ENCODE assay signal across 8 cellular contexts in genomic region chr9:63817622-63818518, GRCh38.
DNase-seq lines count a peak whose midpoint lies in the region; ATAC-seq and TF ChIP-seq lines count a peak whose summit lies in the region.

No MANE protein-coding gene starts in this region.

- no peak overlapping the region for H2AK5ac ChIP-seq in mesendoderm (ENCODE audit: low read length)

- no peak overlapping the region for H3K27ac ChIP-seq in mesendoderm (ENCODE audit: low read depth, low read length)

- peak; percentile 52 for ATAC-seq in GM18508 (IDR thresholded peaks at IDR 0.05; ENCODE audit: insufficient read depth, unreplicated experiment)
- ATAC-seq in HG02973 (IDR thresholded peaks at IDR 0.05; ENCODE audit: unreplicated experiment) = peak; percentile 58

- peak overlapping the region; percentile 45 for H3K23ac ChIP-seq in mesendoderm (ENCODE audit: low read length)

- peak overlapping the region; percentile 45 for H3K9ac ChIP-seq in mesendoderm (ENCODE audit: low read length)

- H3K4me3 ChIP-seq in WI38 (ENCODE audit: low read depth, low read length) (peak overlapping the region; percentile 55), mesendoderm (ENCODE audit: low read length) (peak overlapping the region; percentile 22)

- H3K36me3 ChIP-seq in mesendoderm (ENCODE audit: control insufficient read depth, insufficient read depth, low read length) = no peaks in the 10 kb centered on the region

- H4K8ac ChIP-seq in mesendoderm (ENCODE audit: low read depth, low read length) = no peak overlapping the region

- no peak overlapping the region for H3K18ac ChIP-seq in mesendoderm (ENCODE audit: low read length)

- no peaks in the 10 kb centered on the region for H3K79me2 ChIP-seq in mesendoderm (ENCODE audit: control insufficient read depth, insufficient read depth, low read length)

- DNase-seq in dermis blood vessel endothelial cell = peak; percentile 22
- DNase-seq in mesendoderm = peak; percentile 22
- peak; percentile 49 for DNase-seq in stimulated activated CD8-positive, alpha-beta memory T cell treated with anti-CD3 and anti-CD28 coated beads, Interleukin-15, amount 100 ng/mL, for 48 hours (ENCODE audit: low read depth in 2 of 2)
- no peak for DNase-seq in HuH-7 (ENCODE audit: low spot score)
- DNase-seq in NCI-H2029 treated with DMSO at 0.1 percent for 48 hours (lab: John Stamatoyannopoulos, UW) = no peak

- H3K56ac ChIP-seq in mesendoderm (ENCODE audit: low read length) = peak overlapping the region; percentile 78

- no peaks in the 10 kb centered on the region for H3K79me1 ChIP-seq in mesendoderm (ENCODE audit: low read length)

- H3K27me3 ChIP-seq in mesendoderm (ENCODE audit: insufficient read depth, low read length, poor library complexity) = no peaks in the 10 kb centered on the region

- no peaks in the 10 kb centered on the region for H3K4me1 ChIP-seq in mesendoderm (ENCODE audit: control insufficient read depth, low read depth, low read length)

- no peak overlapping the region for H2BK120ac ChIP-seq in mesendoderm (ENCODE audit: low read depth, low read length)

- WGBS in mesendoderm (ENCODE audit: extremely low coverage, insufficient coverage, low lambda C conversion rate) = no CpG with 5 or more reads among the region's 41 CpGs

- H2BK5ac ChIP-seq in mesendoderm (ENCODE audit: low read length) = no peak overlapping the region

- no peak overlapping the region for H3K4ac ChIP-seq in mesendoderm (ENCODE audit: low read depth, low read length)

- H3K4me2 ChIP-seq in mesendoderm (ENCODE audit: low read length) = peak overlapping the region; percentile 48

- H2BK15ac ChIP-seq in mesendoderm (replicated peaks; ENCODE audit: low read depth) = no peak overlapping the region

- TF ChIP-seq CTCF in WI38 (IDR thresholded peaks at IDR 0.05; ENCODE audit: low read depth, low read length) = no peak

- no peak overlapping the region for H4K5ac ChIP-seq in mesendoderm (ENCODE audit: low read length)

Comparison
In these comparisons a context has a peak if more than half of its experiments do, and no peak if none do; other contexts are left out.
1. DNase-seq: peak in dermis blood vessel endothelial cell (single experiment), mesendoderm (single experiment) and stimulated activated CD8-positive, alpha-beta memory T cell treated with anti-CD3 and anti-CD28 coated beads, Interleukin-15, amount 100 ng/mL, for 48 hours (2 of 2); none in HuH-7 (single experiment) and NCI-H2029 treated with DMSO at 0.1 percent for 48 hours (single experiment).